In genomic region chr10:104809288-104810090, GRCh38 we compare ENCODE assay signal across 8 cellular contexts.
DNase-seq lines count a peak whose midpoint lies in the region; ATAC-seq, FAIRE-seq and TF ChIP-seq lines count a peak whose summit lies in the region.

No MANE protein-coding gene starts in this region.

- no peaks in the 10 kb centered on the region for H3K36me3 ChIP-seq in ascending aorta
- no peaks in the 10 kb centered on the region for H3K36me3 ChIP-seq in small intestine (ENCODE audit: control insufficient read depth in 2 of 2, insufficient read depth in 2 of 2, low read length in 2 of 2)

- TF ChIP-seq CTCF in ascending aorta (IDR thresholded peaks at IDR 0.05): no peak

- no peaks in the 10 kb centered on the region for H3K9me3 ChIP-seq in ascending aorta
- no peaks in the 10 kb centered on the region for H3K9me3 ChIP-seq in small intestine (ENCODE audit: control insufficient read depth, low read depth)

- intact Hi-C loops in ascending aorta (cut with DNase I): no loop called here

- in situ Hi-C loops in SK-MEL-5 (cut with HindIII; ENCODE audit: low pct_unique_long_range_greater_than_20kb, low sequenced_read_pairs): no loop called here

- no peak for FAIRE-seq in small intestine (lab: Jason Lieb, UNC)

- ATAC-seq in GM19463 (IDR thresholded peaks at IDR 0.05; ENCODE audit: unreplicated experiment) (peak; percentile 71), HG03342 (IDR thresholded peaks at IDR 0.05; ENCODE audit: unreplicated experiment) (peak; percentile 80)

- H3K27me3 ChIP-seq in ascending aorta (no peaks in the 10 kb centered on the region), small intestine (ENCODE audit: control insufficient read depth in 2 of 2, insufficient read depth in 2 of 2, low read length in 2 of 2) (no peaks in the 10 kb centered on the region)

- H3K4me1 ChIP-seq in ascending aorta: no peaks in the 10 kb centered on the region
- no peaks in the 10 kb centered on the region for H3K4me1 ChIP-seq in small intestine (ENCODE audit: control insufficient read depth in 2 of 2, insufficient read depth in 1 of 2, low read depth in 1 of 2, low read length in 1 of 2)

- H3K27ac ChIP-seq in ascending aorta (no peak overlapping the region), small intestine (ENCODE audit: low read depth in 1 of 2, low read length in 1 of 2) (no peak overlapping the region)

- 53 to 64% (median 57%) methylated on average over 6 of the region's 6 CpGs for WGBS in small intestine, 3 donors

- no peak overlapping the region for H3K4me3 ChIP-seq in ascending aorta
- H3K4me3 ChIP-seq in small intestine (ENCODE audit: low read depth in 1 of 2, low read length in 2 of 2): no peak overlapping the region

- DNase-seq in A172 (ENCODE audit: low spot score) (peak; percentile 82), SK-MEL-5 (ENCODE audit: low read depth, low spot score) (peak; percentile 28), ascending aorta (ENCODE audit: low spot score in 2 of 2) (no peak), small intestine (no peak), SK-N-DZ (ENCODE audit: low spot score) (no peak)
- no peak for DNase-seq in activated CD8-positive, alpha-beta memory T cell treated with anti-CD3 and anti-CD28 coated beads, Interleukin-2, amount 50 U/mL, for 48 hours

Comparison
In these comparisons a context has a peak if more than half of its experiments do, and no peak if none do; other contexts are left out.
1. DNase-seq: peak in A172 (single experiment) and SK-MEL-5 (single experiment); none in ascending aorta (0 of 2), activated CD8-positive, alpha-beta memory T cell treated with anti-CD3 and anti-CD28 coated beads, Interleukin-2, amount 50 U/mL, for 48 hours (single experiment), small intestine (single experiment) and SK-N-DZ (single experiment).